ENCODE assay signal across 8 cellular contexts in the genomic region with DNA sequence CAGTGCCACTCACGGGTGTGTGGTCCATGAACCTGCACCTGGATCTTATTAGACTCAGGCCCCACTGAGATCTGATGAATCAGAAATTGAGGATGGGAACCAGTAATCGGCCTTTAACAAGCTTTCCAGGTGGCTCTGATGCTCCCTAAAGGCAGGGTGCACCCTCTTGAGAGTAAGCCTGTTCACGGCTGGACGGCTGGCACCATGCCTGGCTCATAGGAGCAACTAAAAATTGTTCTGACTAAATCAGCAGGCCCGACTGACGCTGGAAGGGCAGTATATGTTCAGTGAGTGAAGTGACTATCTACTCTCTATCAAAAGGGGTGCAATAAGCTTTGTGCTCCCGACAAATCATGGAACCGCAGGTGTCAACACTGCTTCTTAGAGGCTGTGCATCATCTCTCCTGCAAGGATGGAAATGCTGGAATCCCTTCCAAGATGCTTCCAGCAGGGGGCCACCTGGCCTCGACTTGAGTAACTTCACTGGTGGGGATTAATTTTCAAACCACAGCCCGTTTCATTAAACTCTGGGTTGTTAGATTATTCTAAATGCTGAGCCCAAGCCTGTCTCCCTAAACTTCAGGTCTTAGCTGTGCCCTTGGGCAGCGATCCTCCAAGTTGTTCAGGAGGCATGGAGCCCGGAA. TPM values are rescaled to one million over a fixed set of nuclear protein-coding genes. Genes with fewer than 3 reads are reported as not detected.
DNase-seq lines count a peak whose midpoint lies in the region; ATAC-seq, FAIRE-seq and TF ChIP-seq lines count a peak whose summit lies in the region.

No MANE protein-coding gene starts in this region.

- peak; percentile 46 for TF ChIP-seq CTCF in bronchial epithelial cell (IDR thresholded peaks at IDR 0.05; ENCODE audit: insufficient read depth, low read length, severe bottlenecking)
- TF ChIP-seq CTCF in nephron (IDR thresholded peaks at IDR 0.05; ENCODE audit: unreplicated experiment in 3 of 3) = peak; percentile 44 to 62 (median 54)
- no peak for TF ChIP-seq CTCF in lower lobe of right lung (IDR thresholded peaks at IDR 0.05)
- TF ChIP-seq CTCF in CD14-positive monocyte (IDR thresholded peaks at IDR 0.05) = no peak

- H3K36me3 ChIP-seq in bronchial epithelial cell (ENCODE audit: control insufficient read depth, insufficient read depth, low read length) = peaks cover 6% of the 10 kb centered on the region
- H3K36me3 ChIP-seq in lower lobe of right lung = peaks cover 13% of the 10 kb centered on the region

- peaks cover 46% of the 10 kb centered on the region for H3K36me3 Mint-ChIP-seq in nephron (ENCODE audit: low read depth)
- peaks cover 59 to 69% of the 10 kb centered on the region in 2 donors for H3K36me3 Mint-ChIP-seq in CD14-positive monocyte

- intact Hi-C loops in lower lobe of right lung (cut with DNase I) = no loop called here
- intact Hi-C loops in CD14-positive monocyte (cut with micrococcal nuclease) = no loop called here

- FAIRE-seq in bronchial epithelial cell (lab: Jason Lieb, UNC) = no peak

- no peak for ATAC-seq in lower lobe of right lung
- no peak for ATAC-seq in HG03354 (IDR thresholded peaks at IDR 0.05; ENCODE audit: poor library complexity, severe bottlenecking, unreplicated experiment)

- H3K27ac Mint-ChIP-seq in nephron (peak overlapping the region in 2 of 3 experiments; percentile 42 to 72), CD14-positive monocyte (no peak overlapping the region)

- H3K4me3 ChIP-seq in bronchial epithelial cell (ENCODE audit: low read depth, low read length) = no peak overlapping the region
- H3K4me3 ChIP-seq in lower lobe of right lung = no peak overlapping the region

- H3K9me3 ChIP-seq in lower lobe of right lung = no peaks in the 10 kb centered on the region

- H3K4me1 Mint-ChIP-seq in nephron (peaks cover 37% of the 10 kb centered on the region), CD14-positive monocyte (no peaks in the 10 kb centered on the region)

- H3K4me1 ChIP-seq in lower lobe of right lung = no peaks in the 10 kb centered on the region

- peak; percentile 69 for DNase-seq in D341Med (ENCODE audit: low spot score)
- DNase-seq in M059J (ENCODE audit: low read depth) = peak; percentile 19
- DNase-seq in bronchial epithelial cell (ENCODE audit: low read depth) = peak; percentile 27
- no peak for DNase-seq in lower lobe of right lung
- no peak for DNase-seq in CD14-positive monocyte (ENCODE audit: low spot score)
- no peak for DNase-seq in SW 1271 (lab: John Stamatoyannopoulos, UW)

- H3K27ac ChIP-seq in lower lobe of right lung = no peak overlapping the region

- no peaks in the 10 kb centered on the region for H3K27me3 Mint-ChIP-seq in nephron (ENCODE audit: low read depth)
- H3K27me3 Mint-ChIP-seq in CD14-positive monocyte (ENCODE audit: low read depth in 3 of 3) = peaks cover 0 to 2% (median 0%) of the 10 kb centered on the region in 3 donors

- H3K27me3 ChIP-seq in bronchial epithelial cell (ENCODE audit: control insufficient read depth, insufficient read depth, low read length) = no peaks in the 10 kb centered on the region
- H3K27me3 ChIP-seq in lower lobe of right lung (ENCODE audit: low read depth) = no peaks in the 10 kb centered on the region

- H3K9me3 Mint-ChIP-seq in nephron = no peaks in the 10 kb centered on the region
- H3K9me3 Mint-ChIP-seq in CD14-positive monocyte = no peaks in the 10 kb centered on the region

- H3K4me3 Mint-ChIP-seq in nephron (no peak overlapping the region), CD14-positive monocyte (no peak overlapping the region)

RNA-seq across cellular contexts. Expression of a gene that starts 28.4 kb away (rescaled TPM):
- total RNA-seq in M059J (2014; rRNA removed; shearing (Covaris generic)) = 8.7 and 11.0 TPM in 2 replicates
- total RNA-seq in bronchial epithelial cell (15.7 and 17.1 TPM in 2 replicates), lower lobe of right lung (10.9 TPM)
- 1 to 10 TPM; 2.1 to 3.9 TPM for polyA plus RNA-seq in CD14-positive monocyte

RNA-seq across cellular contexts. Expression of a gene that starts 57.6 kb away (rescaled TPM):
- total RNA-seq in M059J (2014; rRNA removed; shearing (Covaris generic)) = 1.6 TPM in 1 of 2 replicates, not detected in the other
- total RNA-seq in bronchial epithelial cell (5.5 and 9.0 TPM in 2 replicates), lower lobe of right lung (3.4 TPM)
- polyA plus RNA-seq in CD14-positive monocyte = 1 to 10 TPM; 6.5 to 8.3 TPM

Comparison
In these comparisons a context has a peak if more than half of its experiments do, and no peak if none do; other contexts are left out.
1. DNase-seq: peak in D341Med (single experiment), M059J (single experiment) and bronchial epithelial cell (single experiment); none in lower lobe of right lung (single experiment), CD14-positive monocyte (single experiment) and SW 1271 (0 of 2).
2. CTCF ChIP-seq: peak in bronchial epithelial cell (single experiment) and nephron (3 of 3); none in lower lobe of right lung (single experiment) and CD14-positive monocyte (single experiment).
3. H3K27ac Mint-ChIP-seq: peak in nephron (2 of 3); none in CD14-positive monocyte (0 of 7).